In the genomic region with DNA sequence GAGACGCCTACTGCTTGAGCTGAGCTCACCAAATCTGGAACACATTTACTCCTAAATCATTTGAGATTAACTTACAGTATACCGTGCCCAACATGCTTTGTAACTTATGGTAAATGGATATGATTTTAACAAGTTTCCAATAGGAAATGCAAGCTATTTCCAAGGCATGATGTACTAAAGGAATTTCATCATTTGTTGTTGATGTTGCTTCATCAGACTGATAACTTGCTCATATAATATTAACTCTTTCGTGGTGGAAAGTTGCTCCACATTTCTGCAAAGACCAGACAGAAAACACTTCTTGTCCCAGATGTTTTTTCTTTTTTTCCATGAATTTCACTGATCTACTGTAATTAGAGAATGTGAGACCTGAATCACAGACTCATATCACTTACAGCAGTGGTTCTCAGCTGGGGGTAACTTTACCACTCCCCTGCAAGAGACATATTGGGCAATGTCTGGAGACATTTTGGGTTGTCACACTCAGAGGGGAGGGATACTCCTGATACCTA, we compare ENCODE assay signal across 10 cellular contexts.
DNase-seq lines count a peak whose midpoint lies in the region; ATAC-seq and TF ChIP-seq lines count a peak whose summit lies in the region.
"Had no signal": no experiment of that assay in that cellular context is flagged by ENCODE, and none has a peak within 500 bp of the region (broad histone marks: within the 10 kb centered on the region; RNA-seq: fewer than 3 reads in every experiment).

No MANE protein-coding gene starts in this region.

- intact Hi-C loops in A673 (cut with micrococcal nuclease; ENCODE audit: unreplicated experiment) (loop anchor here (10.0 kb wide), 1 partner anchor 163 kb away; no protein-coding TSS in a partner anchor), body of pancreas (cut with DNase I) (no loop called here)

- BruUV-seq in A673 (replicated peaks; lab: Mats Ljungman, UMichigan) = no TSS peak

- ATAC-seq in left lobe of liver = peak; percentile 35
- no peak for ATAC-seq in body of pancreas
- ATAC-seq in GM21529 (IDR thresholded peaks at IDR 0.05; ENCODE audit: unreplicated experiment) = no peak

- no peak for TF ChIP-seq POLR2A in body of pancreas (IDR thresholded peaks at IDR 0.05)

- CTCF ChIA-PET in A673 (lab: Charles Lee) = no interaction called here

- peaks cover 12% of the 10 kb centered on the region for H3K4me1 ChIP-seq in A673 (ENCODE audit: insufficient read depth, low read length, poor library complexity, severe bottlenecking)
- H3K4me1 ChIP-seq in body of pancreas = no peaks in the 10 kb centered on the region
- H3K4me1 ChIP-seq: parathyroid adenoma had no signal

- TF ChIP-seq CTCF in A673 (conservative IDR thresholded peaks at IDR 0.05; ENCODE audit: low read depth, low read length) (no peak), HFF-Myc (IDR thresholded peaks at IDR 0.05; ENCODE audit: low read depth, low read length, missing control alignments) (no peak), body of pancreas (IDR thresholded peaks at IDR 0.05) (no peak)

- H3K27me3 ChIP-seq in A673 (replicated peaks; ENCODE audit: insufficient read depth, low read depth, low read length, poor library complexity) (no peaks in the 10 kb centered on the region), body of pancreas (no peaks in the 10 kb centered on the region)

- POLR2A ChIA-PET in A673 (lab: Charles Lee; ENCODE audit: low non-redundant PET) = interaction anchor here (0.6 kb wide), 1 partner anchor 456 kb away, joined by 3 read pairs; no protein-coding TSS in a partner anchor

- 19 to 27% methylated on average over 3 of the region's 3 CpGs for WGBS in body of pancreas, 2 donors

- peak; percentile 27 for DNase-seq in A673 (ENCODE audit: low spot score)
- DNase-seq in HFF-Myc (ENCODE audit: extremely low read depth, low read depth) = peak; percentile 32
- DNase-seq in amniotic stem cell (lab: John Stamatoyannopoulos, UW) = peak; percentile 15
- no peak for DNase-seq in left lobe of liver (ENCODE audit: low spot score)
- DNase-seq in body of pancreas = no peak
- DNase-seq in midbrain (lab: John Stamatoyannopoulos, UW) = no peak
- DNase-seq in NCI-H69 (lab: John Stamatoyannopoulos, UW) = no peak
- DNase-seq: NCI-H1694 treated with DMSO at 0.1 percent for 48 hours had no signal

- H3K36me3 ChIP-seq in A673 (ENCODE audit: insufficient read depth, low read length, poor library complexity, severe bottlenecking) (no peaks in the 10 kb centered on the region), body of pancreas (replicated peaks in 1 of 2; ENCODE audit: insufficient read depth in 1 of 2, low read depth in 2 of 2) (no peaks in the 10 kb centered on the region)

- H3K4me3 ChIP-seq in A673 (ENCODE audit: low read depth, low read length, poor library complexity, severe bottlenecking) = no peak overlapping the region
- H3K4me3 ChIP-seq in HFF-Myc (replicated peaks; ENCODE audit: low read depth, low read length) = no peak overlapping the region
- H3K4me3 ChIP-seq in body of pancreas = no peak overlapping the region

- H3K27ac ChIP-seq in A673 (ENCODE audit: low read depth, low read length, poor library complexity, severe bottlenecking) (peak overlapping the region; percentile 2), body of pancreas (no peak overlapping the region)
- H3K27ac ChIP-seq: parathyroid adenoma had no signal

- no peaks in the 10 kb centered on the region for H3K9me3 ChIP-seq in A673 (ENCODE audit: low read depth, low read length, poor library complexity, severe bottlenecking)
- no peaks in the 10 kb centered on the region for H3K9me3 ChIP-seq in body of pancreas

Comparison
In these comparisons a context has a peak if more than half of its experiments do, and no peak if none do; other contexts are left out.
1. DNase-seq: peak in A673 (single experiment), HFF-Myc (single experiment) and amniotic stem cell (single experiment); none in left lobe of liver (single experiment), body of pancreas (0 of 4), midbrain (single experiment) and NCI-H69 (single experiment).